1 cellular context compared by ENCODE assay signal in the genomic region with DNA sequence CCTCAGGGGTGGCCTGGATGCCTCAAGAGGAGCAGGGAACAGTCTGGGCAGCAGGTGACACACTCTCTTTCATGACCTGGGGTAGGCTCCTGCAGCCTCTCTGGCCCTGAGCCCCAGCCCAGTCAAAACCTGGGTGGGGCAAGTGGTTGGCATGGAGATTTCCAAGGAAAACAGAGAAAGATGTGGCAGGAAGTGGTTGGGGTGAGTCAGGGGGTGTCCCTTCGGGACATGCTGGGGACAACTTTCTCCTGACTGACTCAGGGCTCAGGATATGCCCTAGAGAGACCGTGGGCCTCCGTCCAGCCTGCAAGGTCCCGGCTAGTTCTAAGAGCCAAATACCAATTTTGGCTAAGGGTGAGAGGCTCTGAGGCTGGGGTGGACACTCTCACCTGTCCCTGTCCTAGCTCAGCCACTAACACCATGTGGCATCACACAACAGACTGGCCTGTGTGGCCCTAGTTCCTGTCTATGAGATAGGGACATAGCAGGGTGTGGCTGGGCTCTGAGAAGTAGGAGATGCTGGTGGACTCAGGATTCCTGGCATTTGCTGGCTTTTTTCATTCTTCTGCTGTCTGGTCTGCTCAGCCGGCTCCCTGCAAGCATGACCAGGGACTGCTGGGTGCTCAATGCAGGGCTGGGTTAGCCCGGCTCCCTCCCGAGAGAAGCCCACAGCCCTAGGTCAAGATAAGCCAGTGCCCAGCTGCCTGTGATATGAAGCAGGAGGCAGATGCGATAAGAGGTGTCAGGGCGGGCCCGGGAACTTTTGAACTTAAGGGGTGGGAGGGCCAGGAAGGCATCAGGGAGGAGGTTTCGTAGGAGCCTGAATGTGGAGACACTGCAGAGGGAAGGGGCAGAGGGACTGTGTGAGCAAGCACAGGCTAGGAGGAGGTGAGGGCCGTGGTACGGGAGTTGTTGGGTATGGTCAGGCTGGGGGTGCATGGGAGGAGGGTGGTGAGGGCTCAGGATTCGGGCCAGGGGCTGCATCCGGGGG.
TF ChIP-seq lines count a peak whose summit lies in the region.

No MANE protein-coding gene starts in this region.

TF ChIP-seq in K562, 482 proteins besides CTCF, POLR2A, EP300 and RAD21 (continued from another document and continues in another):
- TF ChIP-seq, protein P1, sequence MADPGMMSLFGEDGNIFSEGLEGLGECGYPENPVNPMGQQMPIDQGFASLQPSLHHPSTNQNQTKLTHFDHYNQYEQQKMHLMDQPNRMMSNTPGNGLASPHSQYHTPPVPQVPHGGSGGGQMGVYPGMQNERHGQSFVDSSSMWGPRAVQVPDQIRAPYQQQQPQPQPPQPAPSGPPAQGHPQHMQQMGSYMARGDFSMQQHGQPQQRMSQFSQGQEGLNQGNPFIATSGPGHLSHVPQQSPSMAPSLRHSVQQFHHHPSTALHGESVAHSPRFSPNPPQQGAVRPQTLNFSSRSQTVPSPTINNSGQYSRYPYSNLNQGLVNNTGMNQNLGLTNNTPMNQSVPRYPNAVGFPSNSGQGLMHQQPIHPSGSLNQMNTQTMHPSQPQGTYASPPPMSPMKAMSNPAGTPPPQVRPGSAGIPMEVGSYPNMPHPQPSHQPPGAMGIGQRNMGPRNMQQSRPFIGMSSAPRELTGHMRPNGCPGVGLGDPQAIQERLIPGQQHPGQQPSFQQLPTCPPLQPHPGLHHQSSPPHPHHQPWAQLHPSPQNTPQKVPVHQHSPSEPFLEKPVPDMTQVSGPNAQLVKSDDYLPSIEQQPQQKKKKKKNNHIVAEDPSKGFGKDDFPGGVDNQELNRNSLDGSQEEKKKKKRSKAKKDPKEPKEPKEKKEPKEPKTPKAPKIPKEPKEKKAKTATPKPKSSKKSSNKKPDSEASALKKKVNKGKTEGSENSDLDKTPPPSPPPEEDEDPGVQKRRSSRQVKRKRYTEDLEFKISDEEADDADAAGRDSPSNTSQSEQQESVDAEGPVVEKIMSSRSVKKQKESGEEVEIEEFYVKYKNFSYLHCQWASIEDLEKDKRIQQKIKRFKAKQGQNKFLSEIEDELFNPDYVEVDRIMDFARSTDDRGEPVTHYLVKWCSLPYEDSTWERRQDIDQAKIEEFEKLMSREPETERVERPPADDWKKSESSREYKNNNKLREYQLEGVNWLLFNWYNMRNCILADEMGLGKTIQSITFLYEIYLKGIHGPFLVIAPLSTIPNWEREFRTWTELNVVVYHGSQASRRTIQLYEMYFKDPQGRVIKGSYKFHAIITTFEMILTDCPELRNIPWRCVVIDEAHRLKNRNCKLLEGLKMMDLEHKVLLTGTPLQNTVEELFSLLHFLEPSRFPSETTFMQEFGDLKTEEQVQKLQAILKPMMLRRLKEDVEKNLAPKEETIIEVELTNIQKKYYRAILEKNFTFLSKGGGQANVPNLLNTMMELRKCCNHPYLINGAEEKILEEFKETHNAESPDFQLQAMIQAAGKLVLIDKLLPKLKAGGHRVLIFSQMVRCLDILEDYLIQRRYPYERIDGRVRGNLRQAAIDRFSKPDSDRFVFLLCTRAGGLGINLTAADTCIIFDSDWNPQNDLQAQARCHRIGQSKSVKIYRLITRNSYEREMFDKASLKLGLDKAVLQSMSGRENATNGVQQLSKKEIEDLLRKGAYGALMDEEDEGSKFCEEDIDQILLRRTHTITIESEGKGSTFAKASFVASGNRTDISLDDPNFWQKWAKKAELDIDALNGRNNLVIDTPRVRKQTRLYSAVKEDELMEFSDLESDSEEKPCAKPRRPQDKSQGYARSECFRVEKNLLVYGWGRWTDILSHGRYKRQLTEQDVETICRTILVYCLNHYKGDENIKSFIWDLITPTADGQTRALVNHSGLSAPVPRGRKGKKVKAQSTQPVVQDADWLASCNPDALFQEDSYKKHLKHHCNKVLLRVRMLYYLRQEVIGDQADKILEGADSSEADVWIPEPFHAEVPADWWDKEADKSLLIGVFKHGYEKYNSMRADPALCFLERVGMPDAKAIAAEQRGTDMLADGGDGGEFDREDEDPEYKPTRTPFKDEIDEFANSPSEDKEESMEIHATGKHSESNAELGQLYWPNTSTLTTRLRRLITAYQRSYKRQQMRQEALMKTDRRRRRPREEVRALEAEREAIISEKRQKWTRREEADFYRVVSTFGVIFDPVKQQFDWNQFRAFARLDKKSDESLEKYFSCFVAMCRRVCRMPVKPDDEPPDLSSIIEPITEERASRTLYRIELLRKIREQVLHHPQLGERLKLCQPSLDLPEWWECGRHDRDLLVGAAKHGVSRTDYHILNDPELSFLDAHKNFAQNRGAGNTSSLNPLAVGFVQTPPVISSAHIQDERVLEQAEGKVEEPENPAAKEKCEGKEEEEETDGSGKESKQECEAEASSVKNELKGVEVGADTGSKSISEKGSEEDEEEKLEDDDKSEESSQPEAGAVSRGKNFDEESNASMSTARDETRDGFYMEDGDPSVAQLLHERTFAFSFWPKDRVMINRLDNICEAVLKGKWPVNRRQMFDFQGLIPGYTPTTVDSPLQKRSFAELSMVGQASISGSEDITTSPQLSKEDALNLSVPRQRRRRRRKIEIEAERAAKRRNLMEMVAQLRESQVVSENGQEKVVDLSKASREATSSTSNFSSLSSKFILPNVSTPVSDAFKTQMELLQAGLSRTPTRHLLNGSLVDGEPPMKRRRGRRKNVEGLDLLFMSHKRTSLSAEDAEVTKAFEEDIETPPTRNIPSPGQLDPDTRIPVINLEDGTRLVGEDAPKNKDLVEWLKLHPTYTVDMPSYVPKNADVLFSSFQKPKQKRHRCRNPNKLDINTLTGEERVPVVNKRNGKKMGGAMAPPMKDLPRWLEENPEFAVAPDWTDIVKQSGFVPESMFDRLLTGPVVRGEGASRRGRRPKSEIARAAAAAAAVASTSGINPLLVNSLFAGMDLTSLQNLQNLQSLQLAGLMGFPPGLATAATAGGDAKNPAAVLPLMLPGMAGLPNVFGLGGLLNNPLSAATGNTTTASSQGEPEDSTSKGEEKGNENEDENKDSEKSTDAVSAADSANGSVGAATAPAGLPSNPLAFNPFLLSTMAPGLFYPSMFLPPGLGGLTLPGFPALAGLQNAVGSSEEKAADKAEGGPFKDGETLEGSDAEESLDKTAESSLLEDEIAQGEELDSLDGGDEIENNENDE (IDR thresholded peaks at IDR 0.05; ENCODE audit: low read depth, low read length): no peak
- TF ChIP-seq, protein P2, sequence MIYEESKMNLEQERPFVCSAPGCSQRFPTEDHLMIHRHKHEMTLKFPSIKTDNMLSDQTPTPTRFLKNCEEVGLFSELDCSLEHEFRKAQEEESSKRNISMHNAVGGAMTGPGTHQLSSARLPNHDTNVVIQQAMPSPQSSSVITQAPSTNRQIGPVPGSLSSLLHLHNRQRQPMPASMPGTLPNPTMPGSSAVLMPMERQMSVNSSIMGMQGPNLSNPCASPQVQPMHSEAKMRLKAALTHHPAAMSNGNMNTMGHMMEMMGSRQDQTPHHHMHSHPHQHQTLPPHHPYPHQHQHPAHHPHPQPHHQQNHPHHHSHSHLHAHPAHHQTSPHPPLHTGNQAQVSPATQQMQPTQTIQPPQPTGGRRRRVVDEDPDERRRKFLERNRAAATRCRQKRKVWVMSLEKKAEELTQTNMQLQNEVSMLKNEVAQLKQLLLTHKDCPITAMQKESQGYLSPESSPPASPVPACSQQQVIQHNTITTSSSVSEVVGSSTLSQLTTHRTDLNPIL (CRISPR knock-in tag; IDR thresholded peaks at IDR 0.05): no peak
- TF ChIP-seq POLR3A (IDR thresholded peaks at IDR 0.05; ENCODE audit: borderline replicate concordance, extremely low read depth, insufficient read depth, insufficient read length) (no peak), ZNF79 (CRISPR knock-in tag; IDR thresholded peaks at IDR 0.05; ENCODE audit: low read depth) (no peak), NELFE (IDR thresholded peaks at IDR 0.05; ENCODE audit: insufficient read depth, insufficient read length) (no peak), HDAC3 (IDR thresholded peaks at IDR 0.05; ENCODE audit: borderline replicate concordance, partially characterized antibody) (no peak), SMAD1 (IDR thresholded peaks at IDR 0.05; ENCODE audit: low read depth, low read length, partially characterized antibody) (peak; percentile 51), ZNF76 (CRISPR knock-in tag; IDR thresholded peaks at IDR 0.05; ENCODE audit: borderline replicate concordance) (no peak), ZNF263 (CRISPR knock-in tag; IDR thresholded peaks at IDR 0.05; ENCODE audit: borderline replicate concordance) (no peak; the same call in 1 of the 2 replicates), ZNF311 (CRISPR knock-in tag; IDR thresholded peaks at IDR 0.05) (no peak), ILK (tag; IDR thresholded peaks at IDR 0.05; ENCODE audit: borderline replicate concordance, low read depth) (no peak), FOXK1 (CRISPR knock-in tag; IDR thresholded peaks at IDR 0.05; ENCODE audit: borderline replicate concordance) (no peak), BMI1 (IDR thresholded peaks at IDR 0.05; ENCODE audit: low read length) (no peak), PHF20 (IDR thresholded peaks at IDR 0.05; ENCODE audit: partially characterized antibody) (peak; percentile 9), NR4A1 (CRISPR knock-in tag; IDR thresholded peaks at IDR 0.05) (no peak; the same call in 1 of the 2 replicates), NR4A1 (tag; IDR thresholded peaks at IDR 0.05) (no peak), CXXC5 (CRISPR knock-in tag; IDR thresholded peaks at IDR 0.05) (peak; percentile 81)
- TF ChIP-seq, protein P3, sequence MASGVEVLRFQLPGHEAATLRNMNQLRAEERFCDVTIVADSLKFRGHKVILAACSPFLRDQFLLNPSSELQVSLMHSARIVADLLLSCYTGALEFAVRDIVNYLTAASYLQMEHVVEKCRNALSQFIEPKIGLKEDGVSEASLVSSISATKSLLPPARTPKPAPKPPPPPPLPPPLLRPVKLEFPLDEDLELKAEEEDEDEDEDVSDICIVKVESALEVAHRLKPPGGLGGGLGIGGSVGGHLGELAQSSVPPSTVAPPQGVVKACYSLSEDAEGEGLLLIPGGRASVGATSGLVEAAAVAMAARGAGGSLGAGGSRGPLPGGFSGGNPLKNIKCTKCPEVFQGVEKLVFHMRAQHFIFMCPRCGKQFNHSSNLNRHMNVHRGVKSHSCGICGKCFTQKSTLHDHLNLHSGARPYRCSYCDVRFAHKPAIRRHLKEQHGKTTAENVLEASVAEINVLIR (CRISPR knock-in tag; IDR thresholded peaks at IDR 0.05): no peak
- TF ChIP-seq, protein P4, sequence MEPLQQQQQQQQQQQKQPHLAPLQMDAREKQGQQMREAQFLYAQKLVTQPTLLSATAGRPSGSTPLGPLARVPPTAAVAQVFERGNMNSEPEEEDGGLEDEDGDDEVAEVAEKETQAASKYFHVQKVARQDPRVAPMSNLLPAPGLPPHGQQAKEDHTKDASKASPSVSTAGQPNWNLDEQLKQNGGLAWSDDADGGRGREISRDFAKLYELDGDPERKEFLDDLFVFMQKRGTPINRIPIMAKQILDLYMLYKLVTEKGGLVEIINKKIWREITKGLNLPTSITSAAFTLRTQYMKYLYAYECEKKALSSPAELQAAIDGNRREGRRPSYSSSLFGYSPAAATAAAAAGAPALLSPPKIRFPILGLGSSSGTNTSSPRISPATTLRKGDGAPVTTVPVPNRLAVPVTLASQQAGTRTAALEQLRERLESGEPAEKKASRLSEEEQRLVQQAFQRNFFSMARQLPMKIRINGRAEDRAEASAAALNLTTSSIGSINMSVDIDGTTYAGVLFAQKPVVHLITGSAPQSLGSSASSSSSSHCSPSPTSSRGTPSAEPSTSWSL (CRISPR knock-in tag; IDR thresholded peaks at IDR 0.05; ENCODE audit: borderline replicate concordance): no peak
- TF ChIP-seq, protein P5, sequence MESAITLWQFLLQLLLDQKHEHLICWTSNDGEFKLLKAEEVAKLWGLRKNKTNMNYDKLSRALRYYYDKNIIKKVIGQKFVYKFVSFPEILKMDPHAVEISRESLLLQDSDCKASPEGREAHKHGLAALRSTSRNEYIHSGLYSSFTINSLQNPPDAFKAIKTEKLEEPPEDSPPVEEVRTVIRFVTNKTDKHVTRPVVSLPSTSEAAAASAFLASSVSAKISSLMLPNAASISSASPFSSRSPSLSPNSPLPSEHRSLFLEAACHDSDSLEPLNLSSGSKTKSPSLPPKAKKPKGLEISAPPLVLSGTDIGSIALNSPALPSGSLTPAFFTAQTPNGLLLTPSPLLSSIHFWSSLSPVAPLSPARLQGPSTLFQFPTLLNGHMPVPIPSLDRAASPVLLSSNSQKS (CRISPR knock-in tag; IDR thresholded peaks at IDR 0.05): no peak
- TF ChIP-seq, protein P6, sequence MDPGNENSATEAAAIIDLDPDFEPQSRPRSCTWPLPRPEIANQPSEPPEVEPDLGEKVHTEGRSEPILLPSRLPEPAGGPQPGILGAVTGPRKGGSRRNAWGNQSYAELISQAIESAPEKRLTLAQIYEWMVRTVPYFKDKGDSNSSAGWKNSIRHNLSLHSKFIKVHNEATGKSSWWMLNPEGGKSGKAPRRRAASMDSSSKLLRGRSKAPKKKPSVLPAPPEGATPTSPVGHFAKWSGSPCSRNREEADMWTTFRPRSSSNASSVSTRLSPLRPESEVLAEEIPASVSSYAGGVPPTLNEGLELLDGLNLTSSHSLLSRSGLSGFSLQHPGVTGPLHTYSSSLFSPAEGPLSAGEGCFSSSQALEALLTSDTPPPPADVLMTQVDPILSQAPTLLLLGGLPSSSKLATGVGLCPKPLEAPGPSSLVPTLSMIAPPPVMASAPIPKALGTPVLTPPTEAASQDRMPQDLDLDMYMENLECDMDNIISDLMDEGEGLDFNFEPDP (CRISPR knock-in tag; IDR thresholded peaks at IDR 0.05): 0 out of 2 replicates have a peak, but pooled peaks have one; percentile 23
- TF ChIP-seq, protein P7, sequence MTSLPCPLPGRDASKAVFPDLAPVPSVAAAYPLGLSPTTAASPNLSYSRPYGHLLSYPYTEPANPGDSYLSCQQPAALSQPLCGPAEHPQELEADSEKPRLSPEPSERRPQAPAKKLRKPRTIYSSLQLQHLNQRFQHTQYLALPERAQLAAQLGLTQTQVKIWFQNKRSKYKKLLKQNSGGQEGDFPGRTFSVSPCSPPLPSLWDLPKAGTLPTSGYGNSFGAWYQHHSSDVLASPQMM (CRISPR knock-in tag; IDR thresholded peaks at IDR 0.05): no peak
- TF ChIP-seq, protein P8, sequence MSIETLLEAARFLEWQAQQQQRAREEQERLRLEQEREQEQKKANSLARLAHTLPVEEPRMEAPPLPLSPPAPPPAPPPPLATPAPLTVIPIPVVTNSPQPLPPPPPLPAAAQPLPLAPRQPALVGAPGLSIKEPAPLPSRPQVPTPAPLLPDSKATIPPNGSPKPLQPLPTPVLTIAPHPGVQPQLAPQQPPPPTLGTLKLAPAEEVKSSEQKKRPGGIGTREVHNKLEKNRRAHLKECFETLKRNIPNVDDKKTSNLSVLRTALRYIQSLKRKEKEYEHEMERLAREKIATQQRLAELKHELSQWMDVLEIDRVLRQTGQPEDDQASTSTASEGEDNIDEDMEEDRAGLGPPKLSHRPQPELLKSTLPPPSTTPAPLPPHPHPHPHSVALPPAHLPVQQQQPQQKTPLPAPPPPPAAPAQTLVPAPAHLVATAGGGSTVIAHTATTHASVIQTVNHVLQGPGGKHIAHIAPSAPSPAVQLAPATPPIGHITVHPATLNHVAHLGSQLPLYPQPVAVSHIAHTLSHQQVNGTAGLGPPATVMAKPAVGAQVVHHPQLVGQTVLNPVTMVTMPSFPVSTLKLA (conservative IDR thresholded peaks at IDR 0.05): peak in 1 of 2 experiments; percentile 58; a peak in 2 of 4 replicates
